ENCODE assay signal across 8 cellular contexts in the genomic region with DNA sequence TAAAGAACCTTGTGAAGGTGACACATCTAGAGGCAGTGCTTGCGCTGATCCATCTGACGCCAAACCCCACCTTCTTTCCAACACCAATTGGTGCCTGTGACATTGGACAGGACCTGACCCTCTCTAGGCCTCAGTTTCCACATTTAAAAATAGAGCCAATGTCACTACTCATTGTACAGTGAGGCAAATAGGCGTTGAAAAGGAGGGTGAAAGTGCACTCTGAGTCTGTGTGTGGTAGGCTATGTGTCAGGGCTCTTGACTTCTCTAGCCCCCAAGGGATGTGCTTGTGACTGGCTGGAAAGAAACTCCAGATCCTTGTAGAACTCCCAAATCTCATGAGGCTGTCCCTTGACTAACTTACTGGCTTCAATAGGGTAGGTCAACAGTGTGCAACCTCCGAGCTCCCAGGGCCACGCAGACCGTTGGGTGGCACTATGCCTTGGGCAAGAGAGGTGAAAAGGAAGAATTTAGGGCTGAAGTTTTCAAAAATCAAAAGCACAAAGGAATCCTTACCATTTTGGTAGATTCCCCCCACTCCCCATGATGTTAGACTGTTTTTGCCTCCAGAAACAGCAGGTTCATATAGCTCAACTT. TPM values are rescaled to one million over a fixed set of nuclear protein-coding genes. Genes with fewer than 3 reads are reported as not detected.
DNase-seq lines count a peak whose midpoint lies in the region; ATAC-seq and TF ChIP-seq lines count a peak whose summit lies in the region.

No MANE protein-coding gene starts in this region.

- H3K27ac Mint-ChIP-seq in CD4-positive, alpha-beta T cell, result peak overlapping the region; percentile 99

- intact Hi-C loops in CD4-positive, alpha-beta T cell (cut with DNase I, micrococcal nuclease), result loop anchor here in 1 of 2 experiments (2.0 kb wide), 2 partner anchors 35 to 65 kb away; a partner anchor contains a TSS

- H3K36me3 Mint-ChIP-seq in CD4-positive, alpha-beta T cell (ENCODE audit: low read depth), result peaks cover 44% of the 10 kb centered on the region

- no peak for TF ChIP-seq POLR2A in NB4 (IDR thresholded peaks at IDR 0.05; ENCODE audit: extremely low read depth, insufficient read length)

- peaks cover 16 to 38% of the 10 kb centered on the region in 2 donors for H3K36me3 ChIP-seq in duodenal mucosa (ENCODE audit: control insufficient read depth in 1 of 2, insufficient read depth in 2 of 2, low read length in 2 of 2)
- H3K36me3 ChIP-seq in mucosa of rectum (ENCODE audit: control insufficient read depth in 2 of 2, insufficient read depth in 2 of 2, low read length in 2 of 2), result peaks cover 23 to 24% of the 10 kb centered on the region in 2 donors

- H3K4me3 ChIP-seq in NB4 (ENCODE audit: low read depth, low read length) (peak overlapping the region; percentile 82), duodenal mucosa (ENCODE audit: low read depth in 1 of 2, low read length in 2 of 2) (peak overlapping the region; percentile 72 to 78), mucosa of rectum (ENCODE audit: low read length in 2 of 2) (peak overlapping the region; percentile 80 to 90)

- no peaks in the 10 kb centered on the region for H3K9me3 ChIP-seq in CD4-positive, alpha-beta T cell (ENCODE audit: control insufficient read depth, low read length)
- H3K9me3 ChIP-seq in duodenal mucosa (ENCODE audit: control insufficient read depth in 1 of 2, low read length in 2 of 2) (no peaks in the 10 kb centered on the region), mucosa of rectum (ENCODE audit: control insufficient read depth in 2 of 2, low read length in 2 of 2) (no peaks in the 10 kb centered on the region)

- H3K4me1 Mint-ChIP-seq in CD4-positive, alpha-beta T cell (ENCODE audit: low read depth), result peaks cover 35% of the 10 kb centered on the region

- TF ChIP-seq CTCF in CD4-positive, alpha-beta T cell (IDR thresholded peaks at IDR 0.05), result no peak
- TF ChIP-seq CTCF in NB4 (IDR thresholded peaks at IDR 0.05; ENCODE audit: low read depth, low read length), result no peak

- H3K9me3 Mint-ChIP-seq in CD4-positive, alpha-beta T cell, result no peaks in the 10 kb centered on the region

- no peak for DNase-seq in CD4-positive, alpha-beta T cell
- DNase-seq in NB4 (ENCODE audit: low read depth) (peak; percentile 43), ureter (ENCODE audit: low spot score) (no peak), NCI-H128 (lab: John Stamatoyannopoulos, UW; ENCODE audit: unreplicated experiment) (no peak)
- DNase-seq in activated CD4-positive, alpha-beta T cell treated with anti-CD3 and anti-CD28 coated beads, Interleukin-2, amount 50 U/mL, for 4 hours, result no peak

- no peaks in the 10 kb centered on the region for H3K27me3 ChIP-seq in CD4-positive, alpha-beta T cell (ENCODE audit: control insufficient read depth, insufficient read depth, low read length)
- H3K27me3 ChIP-seq in duodenal mucosa (ENCODE audit: control insufficient read depth in 1 of 2, insufficient read depth in 2 of 2, low read length in 2 of 2), result no peaks in the 10 kb centered on the region
- no peaks in the 10 kb centered on the region for H3K27me3 ChIP-seq in mucosa of rectum (ENCODE audit: control insufficient read depth in 2 of 2, insufficient read depth in 2 of 2, low read length in 2 of 2)

- H3K9ac ChIP-seq in duodenal mucosa (ENCODE audit: low read depth in 1 of 2, low read length in 2 of 2) (peak overlapping the region; percentile 81 to 83), mucosa of rectum (ENCODE audit: low read depth in 1 of 2, low read length in 2 of 2) (peak overlapping the region; percentile 85 to 97)

- CTCF ChIA-PET in CD4-positive, alpha-beta T cell (lab: Charles Lee), result interaction anchor here (1.3 to 2.4 kb wide), 4 partner anchors 43 to 275 kb away, joined by 3 to 6 read pairs (median 4); no protein-coding TSS in a partner anchor

- H3K27me3 Mint-ChIP-seq in CD4-positive, alpha-beta T cell, result no peaks in the 10 kb centered on the region

- peaks cover 15 to 19% of the 10 kb centered on the region in 2 donors for H3K4me1 ChIP-seq in duodenal mucosa (ENCODE audit: control insufficient read depth in 1 of 2, insufficient read depth in 2 of 2, low read length in 2 of 2)
- H3K4me1 ChIP-seq in mucosa of rectum (ENCODE audit: control insufficient read depth in 2 of 2, insufficient read depth in 2 of 2, low read length in 2 of 2), result peaks cover 21 to 22% of the 10 kb centered on the region in 2 donors

- POLR2A ChIA-PET in CD4-positive, alpha-beta T cell (lab: Charles Lee), result interaction anchor here (0.6 to 3.0 kb wide), 19 partner anchors 10 to 547 kb away, joined by 3 to 21 read pairs (median 4); a partner anchor contains a TSS

- peak; percentile 3 for ATAC-seq in CD4-positive, alpha-beta T cell (ENCODE audit: poor library complexity)
- no peak for ATAC-seq in GM19455 (IDR thresholded peaks at IDR 0.05; ENCODE audit: unreplicated experiment)

- peak overlapping the region; percentile 99 for H3K4me3 Mint-ChIP-seq in CD4-positive, alpha-beta T cell

- peak overlapping the region; percentile 68 for H3K27ac ChIP-seq in CD4-positive, alpha-beta T cell (ENCODE audit: low read depth, low read length)
- H3K27ac ChIP-seq in duodenal mucosa (ENCODE audit: low read depth, low read length) (no peak overlapping the region), mucosa of rectum (ENCODE audit: low read depth in 2 of 2, low read length in 2 of 2) (peak overlapping the region; percentile 87 to 92)

RNA-seq across cellular contexts. Expression of a gene that starts 0.7 kb away (rescaled TPM):
- total RNA-seq in CD4-positive, alpha-beta T cell, result 10 to 100 TPM; 21.5 to 26.8 TPM
- 171 TPM for total RNA-seq in ureter

RNA-seq across cellular contexts. Expression of a gene that starts 17.5 kb away (rescaled TPM):
- 10 to 100 TPM; 28.9 to 30.3 TPM for total RNA-seq in CD4-positive, alpha-beta T cell
- total RNA-seq in ureter, result 50.8 TPM

RNA-seq across cellular contexts. Expression of a gene that starts 30.5 kb away (rescaled TPM):
- 10 to 100 TPM; 40.7 to 44.2 TPM for total RNA-seq in CD4-positive, alpha-beta T cell
- total RNA-seq in ureter, result 172 TPM

RNA-seq across cellular contexts. Expression of a gene that starts 34.2 kb away (rescaled TPM):
- 10 to 100 TPM; 56.1 to 56.9 TPM for total RNA-seq in CD4-positive, alpha-beta T cell
- 96.3 TPM for total RNA-seq in ureter

RNA-seq across cellular contexts. Expression of a gene that starts 49.2 kb away (rescaled TPM):
- total RNA-seq in CD4-positive, alpha-beta T cell, result under 1 TPM; 0.14 to 0.45 TPM
- 7.3 TPM for total RNA-seq in ureter
